In the genomic region with DNA sequence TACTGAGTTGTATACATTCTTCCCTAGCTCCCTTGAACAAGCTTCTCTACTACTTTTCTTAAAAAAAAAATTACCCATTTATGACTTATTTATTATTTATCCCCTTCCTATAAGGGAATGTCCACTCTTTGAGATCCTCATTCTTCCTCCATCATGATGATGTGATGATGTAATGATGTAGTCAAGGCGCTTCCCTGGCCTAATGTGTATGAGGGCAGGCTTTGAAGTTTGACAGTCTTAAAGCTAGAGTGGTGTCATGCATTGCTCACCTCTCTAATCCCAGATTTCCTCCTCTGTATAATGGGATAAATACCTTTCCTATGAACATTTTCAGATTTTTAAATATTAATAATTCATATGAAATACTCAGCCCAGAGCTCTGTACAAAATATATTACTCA, we compare ENCODE assay signal across 1 cellular context.
A peak's percentile ranks its signal among the peaks of the same experiment; 100 is the strongest.
TF ChIP-seq lines count a peak whose summit lies in the region.

No MANE protein-coding gene starts in this region.

TF ChIP-seq in HepG2, 621 proteins besides CTCF, POLR2A, EP300 and RAD21:
- TF ChIP-seq, protein P1, sequence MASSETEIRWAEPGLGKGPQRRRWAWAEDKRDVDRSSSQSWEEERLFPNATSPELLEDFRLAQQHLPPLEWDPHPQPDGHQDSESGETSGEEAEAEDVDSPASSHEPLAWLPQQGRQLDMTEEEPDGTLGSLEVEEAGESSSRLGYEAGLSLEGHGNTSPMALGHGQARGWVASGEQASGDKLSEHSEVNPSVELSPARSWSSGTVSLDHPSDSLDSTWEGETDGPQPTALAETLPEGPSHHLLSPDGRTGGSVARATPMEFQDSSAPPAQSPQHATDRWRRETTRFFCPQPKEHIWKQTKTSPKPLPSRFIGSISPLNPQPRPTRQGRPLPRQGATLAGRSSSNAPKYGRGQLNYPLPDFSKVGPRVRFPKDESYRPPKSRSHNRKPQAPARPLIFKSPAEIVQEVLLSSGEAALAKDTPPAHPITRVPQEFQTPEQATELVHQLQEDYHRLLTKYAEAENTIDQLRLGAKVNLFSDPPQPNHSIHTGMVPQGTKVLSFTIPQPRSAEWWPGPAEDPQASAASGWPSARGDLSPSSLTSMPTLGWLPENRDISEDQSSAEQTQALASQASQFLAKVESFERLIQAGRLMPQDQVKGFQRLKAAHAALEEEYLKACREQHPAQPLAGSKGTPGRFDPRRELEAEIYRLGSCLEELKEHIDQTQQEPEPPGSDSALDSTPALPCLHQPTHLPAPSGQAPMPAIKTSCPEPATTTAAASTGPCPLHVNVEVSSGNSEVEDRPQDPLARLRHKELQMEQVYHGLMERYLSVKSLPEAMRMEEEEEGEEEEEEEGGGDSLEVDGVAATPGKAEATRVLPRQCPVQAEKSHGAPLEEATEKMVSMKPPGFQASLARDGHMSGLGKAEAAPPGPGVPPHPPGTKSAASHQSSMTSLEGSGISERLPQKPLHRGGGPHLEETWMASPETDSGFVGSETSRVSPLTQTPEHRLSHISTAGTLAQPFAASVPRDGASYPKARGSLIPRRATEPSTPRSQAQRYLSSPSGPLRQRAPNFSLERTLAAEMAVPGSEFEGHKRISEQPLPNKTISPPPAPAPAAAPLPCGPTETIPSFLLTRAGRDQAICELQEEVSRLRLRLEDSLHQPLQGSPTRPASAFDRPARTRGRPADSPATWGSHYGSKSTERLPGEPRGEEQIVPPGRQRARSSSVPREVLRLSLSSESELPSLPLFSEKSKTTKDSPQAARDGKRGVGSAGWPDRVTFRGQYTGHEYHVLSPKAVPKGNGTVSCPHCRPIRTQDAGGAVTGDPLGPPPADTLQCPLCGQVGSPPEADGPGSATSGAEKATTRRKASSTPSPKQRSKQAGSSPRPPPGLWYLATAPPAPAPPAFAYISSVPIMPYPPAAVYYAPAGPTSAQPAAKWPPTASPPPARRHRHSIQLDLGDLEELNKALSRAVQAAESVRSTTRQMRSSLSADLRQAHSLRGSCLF (CRISPR knock-in tag; IDR thresholded peaks at IDR 0.05; ENCODE audit: borderline replicate concordance) = no peak
- TF ChIP-seq, protein P2, sequence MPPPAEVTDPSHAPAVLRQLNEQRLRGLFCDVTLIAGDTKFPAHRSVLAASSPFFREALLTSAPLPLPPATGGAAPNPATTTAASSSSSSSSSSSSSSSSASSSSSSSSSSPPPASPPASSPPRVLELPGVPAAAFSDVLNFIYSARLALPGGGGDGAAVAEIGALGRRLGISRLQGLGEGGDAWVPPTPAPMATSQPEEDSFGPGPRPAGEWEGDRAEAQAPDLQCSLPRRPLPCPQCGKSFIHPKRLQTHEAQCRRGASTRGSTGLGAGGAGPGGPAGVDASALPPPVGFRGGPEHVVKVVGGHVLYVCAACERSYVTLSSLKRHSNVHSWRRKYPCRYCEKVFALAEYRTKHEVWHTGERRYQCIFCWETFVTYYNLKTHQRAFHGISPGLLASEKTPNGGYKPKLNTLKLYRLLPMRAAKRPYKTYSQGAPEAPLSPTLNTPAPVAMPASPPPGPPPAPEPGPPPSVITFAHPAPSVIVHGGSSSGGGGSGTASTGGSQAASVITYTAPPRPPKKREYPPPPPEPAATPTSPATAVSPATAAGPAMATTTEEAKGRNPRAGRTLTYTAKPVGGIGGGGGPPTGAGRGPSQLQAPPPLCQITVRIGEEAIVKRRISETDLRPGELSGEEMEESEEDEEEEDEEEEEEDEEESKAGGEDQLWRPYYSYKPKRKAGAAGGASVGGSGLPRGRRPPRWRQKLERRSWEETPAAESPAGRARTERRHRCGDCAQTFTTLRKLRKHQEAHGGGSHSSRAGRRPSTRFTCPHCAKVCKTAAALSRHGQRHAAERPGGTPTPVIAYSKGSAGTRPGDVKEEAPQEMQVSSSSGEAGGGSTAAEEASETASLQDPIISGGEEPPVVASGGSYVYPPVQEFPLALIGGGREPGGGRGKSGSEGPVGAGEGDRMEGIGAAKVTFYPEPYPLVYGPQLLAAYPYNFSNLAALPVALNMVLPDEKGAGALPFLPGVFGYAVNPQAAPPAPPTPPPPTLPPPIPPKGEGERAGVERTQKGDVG (CRISPR knock-in tag; IDR thresholded peaks at IDR 0.05; ENCODE audit: borderline replicate concordance) = no peak
- TF ChIP-seq, protein P3, sequence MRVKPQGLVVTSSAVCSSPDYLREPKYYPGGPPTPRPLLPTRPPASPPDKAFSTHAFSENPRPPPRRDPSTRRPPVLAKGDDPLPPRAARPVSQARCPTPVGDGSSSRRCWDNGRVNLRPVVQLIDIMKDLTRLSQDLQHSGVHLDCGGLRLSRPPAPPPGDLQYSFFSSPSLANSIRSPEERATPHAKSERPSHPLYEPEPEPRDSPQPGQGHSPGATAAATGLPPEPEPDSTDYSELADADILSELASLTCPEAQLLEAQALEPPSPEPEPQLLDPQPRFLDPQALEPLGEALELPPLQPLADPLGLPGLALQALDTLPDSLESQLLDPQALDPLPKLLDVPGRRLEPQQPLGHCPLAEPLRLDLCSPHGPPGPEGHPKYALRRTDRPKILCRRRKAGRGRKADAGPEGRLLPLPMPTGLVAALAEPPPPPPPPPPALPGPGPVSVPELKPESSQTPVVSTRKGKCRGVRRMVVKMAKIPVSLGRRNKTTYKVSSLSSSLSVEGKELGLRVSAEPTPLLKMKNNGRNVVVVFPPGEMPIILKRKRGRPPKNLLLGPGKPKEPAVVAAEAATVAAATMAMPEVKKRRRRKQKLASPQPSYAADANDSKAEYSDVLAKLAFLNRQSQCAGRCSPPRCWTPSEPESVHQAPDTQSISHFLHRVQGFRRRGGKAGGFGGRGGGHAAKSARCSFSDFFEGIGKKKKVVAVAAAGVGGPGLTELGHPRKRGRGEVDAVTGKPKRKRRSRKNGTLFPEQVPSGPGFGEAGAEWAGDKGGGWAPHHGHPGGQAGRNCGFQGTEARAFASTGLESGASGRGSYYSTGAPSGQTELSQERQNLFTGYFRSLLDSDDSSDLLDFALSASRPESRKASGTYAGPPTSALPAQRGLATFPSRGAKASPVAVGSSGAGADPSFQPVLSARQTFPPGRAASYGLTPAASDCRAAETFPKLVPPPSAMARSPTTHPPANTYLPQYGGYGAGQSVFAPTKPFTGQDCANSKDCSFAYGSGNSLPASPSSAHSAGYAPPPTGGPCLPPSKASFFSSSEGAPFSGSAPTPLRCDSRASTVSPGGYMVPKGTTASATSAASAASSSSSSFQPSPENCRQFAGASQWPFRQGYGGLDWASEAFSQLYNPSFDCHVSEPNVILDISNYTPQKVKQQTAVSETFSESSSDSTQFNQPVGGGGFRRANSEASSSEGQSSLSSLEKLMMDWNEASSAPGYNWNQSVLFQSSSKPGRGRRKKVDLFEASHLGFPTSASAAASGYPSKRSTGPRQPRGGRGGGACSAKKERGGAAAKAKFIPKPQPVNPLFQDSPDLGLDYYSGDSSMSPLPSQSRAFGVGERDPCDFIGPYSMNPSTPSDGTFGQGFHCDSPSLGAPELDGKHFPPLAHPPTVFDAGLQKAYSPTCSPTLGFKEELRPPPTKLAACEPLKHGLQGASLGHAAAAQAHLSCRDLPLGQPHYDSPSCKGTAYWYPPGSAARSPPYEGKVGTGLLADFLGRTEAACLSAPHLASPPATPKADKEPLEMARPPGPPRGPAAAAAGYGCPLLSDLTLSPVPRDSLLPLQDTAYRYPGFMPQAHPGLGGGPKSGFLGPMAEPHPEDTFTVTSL (CRISPR knock-in tag; IDR thresholded peaks at IDR 0.05; ENCODE audit: borderline replicate concordance) = no peak
- TF ChIP-seq ATF7 (IDR thresholded peaks at IDR 0.05) (peak; percentile 59), ATF7 (CRISPR knock-in tag; IDR thresholded peaks at IDR 0.05) (no peak)
